In genomic region chr21:14013056-14013603, GRCh38 we compare ENCODE assay signal across 27 cellular contexts.
"Had no signal": no experiment of that assay in that cellular context is flagged by ENCODE, and none has a peak within 500 bp of the region (broad histone marks: within the 10 kb centered on the region; RNA-seq: fewer than 3 reads in every experiment).

No MANE protein-coding gene starts in this region.

- FAIRE-seq: small intestine had no signal

- H3K9me3 ChIP-seq: ovary, psoas muscle, stomach, thoracic aorta, thyroid gland, tibial nerve, upper lobe of left lung, vagina had no signal

- ATAC-seq: naive thymus-derived CD8-positive, alpha-beta T cell; natural killer cell treated with Interleukin-12 subunit alpha and Interleukin-12 subunit beta and Interleukin-15 and Interleukin-18, amount 100 ng/mL, for 72 hours; psoas muscle; right cardiac atrium; sciatic nerve; stimulated activated effector memory CD8-positive, alpha-beta T cell treated with anti-CD3 and anti-CD28 coated beads, Interleukin-12 subunit alpha, Interleukin-12 subunit beta, amount 100 ng/mL, for 72 hours; stimulated activated naive B cell treated with anti-CD40 and anti-IgM and Interleukin-4, amounts not matched to agents 10 μg/mL and 1 μg/mL and 100 μg/mL, for 72 hours had no signal

- H3K4me3 ChIP-seq: ovary, psoas muscle, stomach, thoracic aorta, thyroid gland, tibial nerve, upper lobe of left lung, vagina had no signal

- H3K27me3 ChIP-seq: ovary, stomach, thyroid gland, tibial nerve, upper lobe of left lung, vagina had no signal

- H3K9me3 Mint-ChIP-seq: naive thymus-derived CD8-positive, alpha-beta T cell; natural killer cell treated with Interleukin-12 subunit alpha and Interleukin-12 subunit beta and Interleukin-15 and Interleukin-18, amount 100 ng/mL, for 72 hours; neural crest cell; stimulated activated effector memory CD8-positive, alpha-beta T cell treated with anti-CD3 and anti-CD28 coated beads, Interleukin-12 subunit alpha, Interleukin-12 subunit beta, amount 100 ng/mL, for 72 hours; stimulated activated naive CD8-positive, alpha-beta T cell treated with anti-CD3 and anti-CD28 coated beads, Interleukin-15, Interleukin-2, amounts not matched to agents 100 ng/mL and 50 ng/mL, for 24 hours had no signal

- H3K27ac ChIP-seq: ovary, parathyroid adenoma, psoas muscle, stomach, thoracic aorta, thyroid gland, tibial nerve, upper lobe of left lung, vagina had no signal

- H3K4me1 Mint-ChIP-seq: nephron progenitor cell; neural crest cell; stimulated activated effector memory CD8-positive, alpha-beta T cell treated with anti-CD3 and anti-CD28 coated beads, Interleukin-12 subunit alpha, Interleukin-12 subunit beta, amount 100 ng/mL, for 72 hours; stimulated activated naive B cell treated with anti-CD40 and anti-IgM and Interleukin-4, amounts not matched to agents 10 μg/mL and 1 μg/mL and 100 μg/mL, for 72 hours had no signal

- H3K4me1 ChIP-seq: parathyroid adenoma, psoas muscle, stomach, thyroid gland, tibial nerve, upper lobe of left lung, vagina had no signal

- H3K27me3 Mint-ChIP-seq: natural killer cell treated with Interleukin-12 subunit alpha and Interleukin-12 subunit beta and Interleukin-15 and Interleukin-18, amount 100 ng/mL, for 72 hours; progenitor cell of endocrine pancreas; stimulated activated naive B cell treated with anti-CD40 and anti-IgM and Interleukin-4, amounts not matched to agents 10 μg/mL and 1 μg/mL and 100 μg/mL, for 72 hours; stimulated activated naive CD8-positive, alpha-beta T cell treated with anti-CD3 and anti-CD28 coated beads, Interleukin-15, Interleukin-2, amounts not matched to agents 100 ng/mL and 50 ng/mL, for 24 hours had no signal

- H3K9ac ChIP-seq: parathyroid adenoma had no signal

- DNase-seq: naive thymus-derived CD8-positive, alpha-beta T cell; nephron progenitor cell; occipital lobe; small intestine; stimulated activated CD4-positive, alpha-beta T cell treated with anti-CD3 and anti-CD28 coated beads, Interleukin-15, amount 100 ng/mL, for 24 hours; stimulated activated CD4-positive, alpha-beta T cell treated with anti-CD3 and anti-CD28 coated beads, Interleukin-2, amount 100 ng/mL, for 24 hours; stimulated activated CD4-positive, alpha-beta T cell treated with anti-CD3 and anti-CD28 coated beads, Interleukin-2, amount 100 ng/mL, for 48 hours; stimulated activated CD4-positive, alpha-beta T cell treated with anti-CD3 and anti-CD28 coated beads, Interleukin-4, amount 100 ng/mL, for 24 hours; stimulated activated naive B cell treated with anti-CD40 and anti-IgM and Interleukin-4, amounts not matched to agents 10 μg/mL and 1 μg/mL and 100 μg/mL, for 72 hours; stimulated activated naive CD4-positive, alpha-beta T cell treated with Interleukin-2 at 50 U/mL for 16 hours; stomach; thyroid gland; trophoblast cell had no signal

- H3K36me3 Mint-ChIP-seq: naive thymus-derived CD8-positive, alpha-beta T cell; natural killer cell treated with Interleukin-12 subunit alpha and Interleukin-12 subunit beta and Interleukin-15 and Interleukin-18, amount 100 ng/mL, for 72 hours; stimulated activated effector memory CD8-positive, alpha-beta T cell treated with anti-CD3 and anti-CD28 coated beads, Interleukin-12 subunit alpha, Interleukin-12 subunit beta, amount 100 ng/mL, for 72 hours; stimulated activated naive B cell treated with anti-CD40 and anti-IgM and Interleukin-4, amounts not matched to agents 10 μg/mL and 1 μg/mL and 100 μg/mL, for 72 hours had no signal

- H2AFZ ChIP-seq: parathyroid adenoma had no signal

- H3K79me2 ChIP-seq: parathyroid adenoma had no signal

- H3K36me3 ChIP-seq: ovary, stomach, thoracic aorta, thyroid gland, tibial nerve, upper lobe of left lung, vagina had no signal

- H3K27ac Mint-ChIP-seq: naive thymus-derived CD8-positive, alpha-beta T cell; natural killer cell treated with Interleukin-12 subunit alpha and Interleukin-12 subunit beta and Interleukin-15 and Interleukin-18, amount 100 ng/mL, for 72 hours; nephron progenitor cell; progenitor cell of endocrine pancreas; stimulated activated effector memory CD8-positive, alpha-beta T cell treated with anti-CD3 and anti-CD28 coated beads, Interleukin-12 subunit alpha, Interleukin-12 subunit beta, amount 100 ng/mL, for 72 hours; stimulated activated naive B cell treated with anti-CD40 and anti-IgM and Interleukin-4, amounts not matched to agents 10 μg/mL and 1 μg/mL and 100 μg/mL, for 72 hours; stimulated activated naive CD8-positive, alpha-beta T cell treated with anti-CD3 and anti-CD28 coated beads, Interleukin-15, Interleukin-2, amounts not matched to agents 100 ng/mL and 50 ng/mL, for 24 hours had no signal

- H3K4me3 Mint-ChIP-seq: naive thymus-derived CD8-positive, alpha-beta T cell; natural killer cell treated with Interleukin-12 subunit alpha and Interleukin-12 subunit beta and Interleukin-15 and Interleukin-18, amount 100 ng/mL, for 72 hours; nephron progenitor cell; neural crest cell; stimulated activated effector memory CD8-positive, alpha-beta T cell treated with anti-CD3 and anti-CD28 coated beads, Interleukin-12 subunit alpha, Interleukin-12 subunit beta, amount 100 ng/mL, for 72 hours; stimulated activated naive B cell treated with anti-CD40 and anti-IgM and Interleukin-4, amounts not matched to agents 10 μg/mL and 1 μg/mL and 100 μg/mL, for 72 hours; stimulated activated naive CD8-positive, alpha-beta T cell treated with anti-CD3 and anti-CD28 coated beads, Interleukin-15, Interleukin-2, amounts not matched to agents 100 ng/mL and 50 ng/mL, for 24 hours had no signal
